Comparison of ENCODE assay signal across 1 cellular context in the genomic region with DNA sequence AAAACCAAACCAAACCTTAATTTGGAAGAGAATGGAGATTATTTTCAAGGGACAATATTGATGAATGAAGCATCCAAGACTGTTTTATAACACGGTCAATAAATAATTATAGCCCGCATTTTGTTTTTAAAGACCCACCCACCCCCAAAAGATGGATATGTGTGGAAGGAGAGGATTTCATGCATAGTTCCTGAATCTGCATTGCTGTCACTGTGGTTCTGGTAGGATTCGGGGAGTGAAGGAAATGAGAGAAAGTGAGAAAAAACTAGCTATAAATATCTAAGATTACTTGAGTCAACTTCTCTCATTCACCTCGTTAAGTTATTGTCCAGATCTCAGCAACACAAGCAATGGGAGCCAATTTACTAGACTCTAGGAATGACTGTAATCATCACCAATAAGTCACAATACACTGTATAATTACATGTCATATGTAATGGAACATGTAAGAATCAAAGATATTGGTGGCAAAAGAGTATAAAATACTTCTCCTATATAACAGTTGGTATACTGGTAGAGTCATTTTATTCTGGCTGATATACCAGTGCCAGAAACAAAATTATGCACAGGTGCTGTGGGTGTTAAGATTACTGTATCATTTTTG.
TF ChIP-seq lines count a peak whose summit lies in the region.

No MANE protein-coding gene starts in this region.

TF ChIP-seq in GM12878, 131 proteins besides CTCF, POLR2A, EP300 and RAD21:
- TF ChIP-seq CBFB (IDR thresholded peaks at IDR 0.05; ENCODE audit: low read depth), result no peak
- TF ChIP-seq RUNX3 (IDR thresholded peaks at IDR 0.05; ENCODE audit: low read length), result peak; percentile 30
- 0 out of 4 replicates have a peak, but pooled peaks of 1 of the 2 experiments have one; percentile 30 for TF ChIP-seq CEBPB (IDR thresholded peaks at IDR 0.05; ENCODE audit: borderline replicate concordance in 1 of 2, low read depth in 2 of 2, low read length in 2 of 2)
- TF ChIP-seq MYC (IDR thresholded peaks at IDR 0.05; ENCODE audit: insufficient read depth, insufficient read length, insufficient replicate concordance, low read length, severe bottlenecking), result no peak
- TF ChIP-seq TBL1XR1 (IDR thresholded peaks at IDR 0.05; ENCODE audit: low read depth, low read length), result no peak
- 0 out of 4 replicates have a peak, but pooled peaks of 1 of the 2 experiments have one; percentile 14 for TF ChIP-seq IKZF2 (IDR thresholded peaks at IDR 0.05)
- 0 out of 2 replicates have a peak, but pooled peaks have one; percentile 15 for TF ChIP-seq PML (IDR thresholded peaks at IDR 0.05; ENCODE audit: low read length)
